ENCODE assay signal across 8 cellular contexts in the genomic region with DNA sequence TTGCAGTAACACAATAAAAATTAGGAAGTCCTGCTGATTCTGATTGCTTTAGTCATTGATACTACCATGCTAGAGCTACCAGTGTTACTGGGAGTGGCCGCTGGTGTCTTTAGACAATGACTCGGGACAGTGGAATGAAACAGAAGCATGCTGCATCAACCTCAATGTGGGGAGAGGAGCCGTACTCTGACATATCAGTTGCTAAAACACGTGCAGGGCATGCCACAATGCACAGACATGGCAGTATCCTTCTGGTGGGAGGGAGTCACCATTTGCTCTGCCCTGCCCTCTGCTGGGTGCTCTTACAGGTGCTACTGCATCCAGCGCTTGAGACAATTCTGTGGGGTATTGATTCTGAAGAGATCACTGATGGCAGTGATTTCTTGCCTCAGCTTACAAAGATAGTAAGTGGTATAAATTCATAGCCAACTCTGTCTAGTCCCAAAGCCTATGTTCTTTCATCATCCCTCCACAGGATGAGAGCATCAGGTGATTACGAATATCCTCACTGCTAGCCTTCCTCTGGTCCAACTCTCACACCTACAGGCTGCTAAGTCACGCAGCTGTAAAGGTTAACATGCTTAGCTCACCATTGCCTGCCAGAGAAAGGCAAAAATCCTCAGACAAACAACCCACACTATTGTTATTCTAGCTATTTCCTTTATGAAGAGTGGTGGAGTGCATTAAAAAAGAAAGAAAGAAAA. TPM values are rescaled to one million over a fixed set of nuclear protein-coding genes. Genes with fewer than 3 reads are reported as not detected.
DNase-seq lines count a peak whose midpoint lies in the region; ATAC-seq and TF ChIP-seq lines count a peak whose summit lies in the region.

No MANE protein-coding gene starts in this region.

- DNase-seq in Right ventricle myocardium superior (no peak), right atrium auricular region (ENCODE audit: low spot score) (no peak), NCI-H526 treated with DMSO at 0.1 percent for 48 hours (lab: John Stamatoyannopoulos, UW) (peak; percentile 24), activated T-cell treated with anti-CD3 and anti-CD28 coated beads for 24 hours (ENCODE audit: low read depth) (peak; percentile 29), fibroblast of the aortic adventitia (ENCODE audit: low read depth) (peak; percentile 78), prostate gland (ENCODE audit: low spot score) (peak; percentile 29)

- 53% methylated on average over 7 of the region's 7 CpGs for WGBS in prostate gland

- TF ChIP-seq CTCF in right atrium auricular region (IDR thresholded peaks at IDR 0.05) (peak in 1 of 2 donors; percentile 60), fibroblast of the aortic adventitia (IDR thresholded peaks at IDR 0.05; ENCODE audit: insufficient read depth, low read length) (peak; percentile 74), prostate gland (IDR thresholded peaks at IDR 0.05) (peak in 2 of 4 experiments; percentile 33 to 55)

- H3K9me3 ChIP-seq in right atrium auricular region (no peaks in the 10 kb centered on the region), prostate gland (no peaks in the 10 kb centered on the region)

- intact Hi-C loops in Right ventricle myocardium superior (cut with DNase I) (no loop called here), prostate gland (cut with DNase I) (no loop called here)

- H3K36me3 ChIP-seq in right atrium auricular region (peaks cover 8% of the 10 kb centered on the region), prostate gland (no peaks in the 10 kb centered on the region)

- H3K4me1 ChIP-seq in right atrium auricular region (peaks cover 0 to 4% of the 10 kb centered on the region in 2 donors), prostate gland (replicated peaks) (no peaks in the 10 kb centered on the region)

- H3K4me3 ChIP-seq in right atrium auricular region, result no peak overlapping the region
- no peak overlapping the region for H3K4me3 ChIP-seq in fibroblast of the aortic adventitia (ENCODE audit: low read depth, low read length)
- no peak overlapping the region for H3K4me3 ChIP-seq in prostate gland

- H3K27ac ChIP-seq in right atrium auricular region (no peak overlapping the region), prostate gland (no peak overlapping the region)

- H3K27me3 ChIP-seq in right atrium auricular region (no peaks in the 10 kb centered on the region), prostate gland (replicated peaks; ENCODE audit: insufficient read depth) (no peaks in the 10 kb centered on the region)

- peak; percentile 60 for ATAC-seq in Right ventricle myocardium superior (ENCODE audit: poor library complexity)
- ATAC-seq in HG02938 (IDR thresholded peaks at IDR 0.05; ENCODE audit: unreplicated experiment), result peak; percentile 88
- ATAC-seq in HG03196 (IDR thresholded peaks at IDR 0.05; ENCODE audit: unreplicated experiment), result no peak

- TF ChIP-seq POLR2A in prostate gland (IDR thresholded peaks at IDR 0.05), result no peak

RNA-seq across cellular contexts. Expression of a gene that starts 43.7 kb away (rescaled TPM):
- total RNA-seq in Right ventricle myocardium superior, result 6.8 TPM
- 10 to 100 TPM; 14.4 to 19.6 TPM for total RNA-seq in right atrium auricular region
- total RNA-seq in fibroblast of the aortic adventitia (ENCODE audit: low replicate concordance), result 0.09 and 2.7 TPM in 2 replicates
- 10 to 100 TPM; 17.1 to 88.8 TPM for total RNA-seq in prostate gland

Comparison
In these comparisons a context has a peak if more than half of its experiments do, and no peak if none do; other contexts are left out.
1. DNase-seq: peak in NCI-H526 treated with DMSO at 0.1 percent for 48 hours (single experiment), activated T-cell treated with anti-CD3 and anti-CD28 coated beads for 24 hours (single experiment), fibroblast of the aortic adventitia (single experiment) and prostate gland (single experiment); none in Right ventricle myocardium superior (single experiment) and right atrium auricular region (single experiment).